In the genomic region with DNA sequence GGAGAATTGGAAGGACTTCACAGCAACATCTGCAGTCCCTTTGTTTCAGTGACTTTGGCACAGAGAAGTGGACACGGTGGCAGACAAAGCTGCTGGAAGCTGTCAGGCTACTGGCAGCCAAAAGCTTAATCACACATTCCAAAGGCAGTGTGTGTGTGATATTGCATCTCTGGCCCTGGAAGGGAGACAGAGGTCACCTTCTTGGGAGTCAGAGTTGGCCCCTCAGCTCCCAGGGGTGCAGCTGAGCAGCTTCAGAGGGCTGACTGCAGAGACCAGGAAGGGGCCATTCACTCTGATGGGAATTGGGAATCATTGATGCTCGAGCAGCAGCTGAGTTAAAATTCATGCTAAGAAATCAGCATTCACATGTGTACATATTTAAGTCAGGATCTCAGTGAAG, we compare ENCODE assay signal across 8 cellular contexts.
DNase-seq lines count a peak whose midpoint lies in the region; FAIRE-seq and TF ChIP-seq lines count a peak whose summit lies in the region.
"Not testable (repeated sequence)": the region's sequence is repeated elsewhere in the genome, so short reads cannot be mapped to it uniquely, and the experiment has no call there.

No MANE protein-coding gene starts in this region.

- H3K4me2 ChIP-seq in GM23248 (ENCODE audit: unreplicated experiment): not testable (repeated sequence)

- peak; percentile 52 for DNase-seq in AG10803 (ENCODE audit: low read depth)
- peak; percentile 0 for DNase-seq in GM04503 (ENCODE audit: low read depth)
- not testable (repeated sequence) for DNase-seq in GM23248; RCC 7860 (ENCODE audit: low spot score)
- peak; percentile 3 for DNase-seq in M059J (ENCODE audit: low read depth)
- peak; percentile 70 for DNase-seq in MG63
- peak; percentile 6 for DNase-seq in glomerular visceral epithelial cell (ENCODE audit: extremely low spot score)
- peak; percentile 65 for DNase-seq in kidney tubule cell (ENCODE audit: low spot score)

- WGBS in GM23248 (ENCODE audit: low coverage in 1 of 2, low lambda C conversion rate in 2 of 2, missing lambda C conversion rate in 2 of 2), 2 experiments: 0% methylated on average over 1 to 2 of the region's 2 CpGs

- H3K9ac ChIP-seq in GM23248: not testable (repeated sequence)

- in situ Hi-C loops in GM23248 (cut with MboI): not testable (repeated sequence)

- not testable (repeated sequence) for H3K4me3 ChIP-seq in AG10803 (ENCODE audit: low read length); GM23248; MG63

- FAIRE-seq in RCC 7860 (lab: Jason Lieb, UNC): peak; percentile 58

- H3K4me1 ChIP-seq in GM23248 (ENCODE audit: insufficient read depth): not testable (repeated sequence)

- H3K9me3 ChIP-seq in GM23248 (ENCODE audit: low read depth); MG63: not testable (repeated sequence)

- not testable (repeated sequence) for H4K20me1 ChIP-seq in GM23248 (ENCODE audit: insufficient read depth)

- H2AFZ ChIP-seq in GM23248: not testable (repeated sequence)

- H3K36me3 ChIP-seq in GM23248 (ENCODE audit: low read depth); MG63: not testable (repeated sequence)

- peak overlapping the region; percentile 60; the same call in 1 of the 2 replicates for H3K27ac ChIP-seq in GM23248

- H3K27me3 ChIP-seq in GM23248 (replicated peaks; ENCODE audit: insufficient read depth); MG63: not testable (repeated sequence)

- H3K79me2 ChIP-seq in GM23248 (ENCODE audit: insufficient read depth): not testable (repeated sequence)

- not testable (repeated sequence) for TF ChIP-seq CTCF in AG10803 (conservative IDR thresholded peaks at IDR 0.05; ENCODE audit: low read length)

- not testable (repeated sequence) for H3K9me2 ChIP-seq in GM23248 (ENCODE audit: insufficient read depth)

- not testable (repeated sequence) for H3F3A ChIP-seq in GM23248 (ENCODE audit: insufficient read depth)
